Comparison of ENCODE assay signal across 8 cellular contexts in the genomic region with DNA sequence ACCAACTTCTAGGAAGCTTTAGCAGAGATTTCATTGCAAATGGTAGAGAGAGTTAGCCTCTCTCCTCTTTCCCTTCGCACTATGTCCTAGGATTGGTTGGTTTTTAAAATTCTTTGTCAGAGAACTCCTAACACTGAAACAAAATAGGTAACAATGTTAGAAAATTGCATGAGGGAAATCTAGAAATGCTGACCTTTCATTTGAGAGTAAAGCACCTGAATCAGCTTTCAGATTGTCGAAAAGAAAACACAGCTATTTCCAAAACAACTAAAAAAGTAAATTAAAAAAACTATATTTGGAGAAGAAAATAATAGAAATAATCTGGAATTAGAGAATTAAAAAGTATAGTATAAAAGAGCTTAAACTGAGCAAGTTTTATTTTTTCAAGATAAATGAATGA.
"Had no signal": no experiment of that assay in that cellular context is flagged by ENCODE, and none has a peak within 500 bp of the region (broad histone marks: within the 10 kb centered on the region; RNA-seq: fewer than 3 reads in every experiment).

No MANE protein-coding gene starts in this region.

- ATAC-seq: HCT116 had no signal

- H3K9me3 ChIP-seq: HAP-1 had no signal

- H3K36me3 Mint-ChIP-seq: IgD-negative memory B cell had no signal

- H3K27ac ChIP-seq: HL-60 had no signal

- DNase-seq: GOT3, H7, HFFc6, KG1 had no signal

- H3K27ac Mint-ChIP-seq: HFFc6, IgD-negative memory B cell had no signal

- H3K36me3 ChIP-seq: HAP-1 had no signal

- H3K4me1 ChIP-seq: HAP-1 had no signal

- H3K4me3 Mint-ChIP-seq: HFFc6, IgD-negative memory B cell had no signal

- H3K27me3 Mint-ChIP-seq: IgD-negative memory B cell had no signal

- H3K4me3 ChIP-seq: HAP-1 had no signal
